In genomic region chr20:47606414-47607207, GRCh38 we compare ENCODE assay signal across 11 cellular contexts.
A peak's percentile ranks its signal among the peaks of the same experiment; 100 is the strongest.
DNase-seq lines count a peak whose midpoint lies in the region; ATAC-seq lines count a peak whose summit lies in the region.
"Had no signal": no experiment of that assay in that cellular context is flagged by ENCODE, and none has a peak within 500 bp of the region (broad histone marks: within the 10 kb centered on the region; RNA-seq: fewer than 3 reads in every experiment).

No MANE protein-coding gene starts in this region.

- in situ Hi-C loops in G401 (cut with HindIII; ENCODE audit: low sequenced_read_pairs) = no loop called here

- no peak for DNase-seq in stimulated activated naive CD8-positive, alpha-beta T cell treated with anti-CD3 and anti-CD28 coated beads, Interleukin-15, Interleukin-2, amounts not matched to agents 100 U/mL and 50 U/mL, for 24 hours
- DNase-seq in NCI-H345 (lab: John Stamatoyannopoulos, UW) = peak; percentile 69
- DNase-seq in GDM1 (lab: John Stamatoyannopoulos, UW) = no peak
- DNase-seq in G401 (ENCODE audit: low spot score) = no peak
- no peak for DNase-seq in stimulated activated CD8-positive, alpha-beta memory T cell treated with anti-CD3 and anti-CD28 coated beads, Interleukin-4, amount 100 ng/mL, for 48 hours
- DNase-seq: left ventricle myocardium superior, NCI-H446 had no signal

- H3K4me3 Mint-ChIP-seq in stimulated activated naive CD8-positive, alpha-beta T cell treated with anti-CD3 and anti-CD28 coated beads, Interleukin-15, Interleukin-2, amounts not matched to agents 100 ng/mL and 50 ng/mL, for 24 hours = peak overlapping the region; percentile 42
- H3K4me3 Mint-ChIP-seq in dendritic cell treated with granulocyte-macrophage colony-stimulating factor and Interleukin-4, amounts not matched to agents 40 ng/mL and 50 ng/mL, for 4 days = no peak overlapping the region
- H3K4me3 Mint-ChIP-seq: CD14-positive monocyte had no signal

- peaks cover 97% of the 10 kb centered on the region for H3K4me1 Mint-ChIP-seq in stimulated activated naive CD8-positive, alpha-beta T cell treated with anti-CD3 and anti-CD28 coated beads, Interleukin-15, Interleukin-2, amounts not matched to agents 100 ng/mL and 50 ng/mL, for 24 hours (ENCODE audit: low read depth)
- peaks cover 51% of the 10 kb centered on the region for H3K4me1 Mint-ChIP-seq in dendritic cell treated with granulocyte-macrophage colony-stimulating factor and Interleukin-4, amounts not matched to agents 40 ng/mL and 50 ng/mL, for 4 days (ENCODE audit: low read depth)

- peak overlapping the region; percentile 92 for H3K27ac Mint-ChIP-seq in stimulated activated naive CD8-positive, alpha-beta T cell treated with anti-CD3 and anti-CD28 coated beads, Interleukin-15, Interleukin-2, amounts not matched to agents 100 ng/mL and 50 ng/mL, for 24 hours
- peak overlapping the region; percentile 17 for H3K27ac Mint-ChIP-seq in dendritic cell treated with granulocyte-macrophage colony-stimulating factor and Interleukin-4, amounts not matched to agents 40 ng/mL and 50 ng/mL, for 4 days

- no peaks in the 10 kb centered on the region for H3K27me3 Mint-ChIP-seq in stimulated activated naive CD8-positive, alpha-beta T cell treated with anti-CD3 and anti-CD28 coated beads, Interleukin-15, Interleukin-2, amounts not matched to agents 100 ng/mL and 50 ng/mL, for 24 hours
- H3K27me3 Mint-ChIP-seq in dendritic cell treated with granulocyte-macrophage colony-stimulating factor and Interleukin-4, amounts not matched to agents 40 ng/mL and 50 ng/mL, for 4 days = no peaks in the 10 kb centered on the region

- H3K36me3 Mint-ChIP-seq in stimulated activated naive CD8-positive, alpha-beta T cell treated with anti-CD3 and anti-CD28 coated beads, Interleukin-15, Interleukin-2, amounts not matched to agents 100 ng/mL and 50 ng/mL, for 24 hours (ENCODE audit: low read depth) = peaks cover 53% of the 10 kb centered on the region
- peaks cover 26% of the 10 kb centered on the region for H3K36me3 Mint-ChIP-seq in dendritic cell treated with granulocyte-macrophage colony-stimulating factor and Interleukin-4, amounts not matched to agents 40 ng/mL and 50 ng/mL, for 4 days (ENCODE audit: low read depth)

- intact Hi-C loops in dendritic cell treated with granulocyte-macrophage colony-stimulating factor and Interleukin-4, amounts not matched to agents 40 ng/mL and 50 ng/mL, for 4 days (cut with micrococcal nuclease) = no loop called here

- ATAC-seq in stimulated activated naive CD8-positive, alpha-beta T cell treated with anti-CD3 and anti-CD28 coated beads, Interleukin-15, Interleukin-2, amounts not matched to agents 100 U/mL and 50 U/mL, for 24 hours = no peak
- no peak for ATAC-seq in HG03432 (IDR thresholded peaks at IDR 0.05; ENCODE audit: unreplicated experiment)
- ATAC-seq: left ventricle myocardium superior had no signal

- H3K9me3 Mint-ChIP-seq in stimulated activated naive CD8-positive, alpha-beta T cell treated with anti-CD3 and anti-CD28 coated beads, Interleukin-15, Interleukin-2, amounts not matched to agents 100 ng/mL and 50 ng/mL, for 24 hours = no peaks in the 10 kb centered on the region
- H3K9me3 Mint-ChIP-seq in dendritic cell treated with granulocyte-macrophage colony-stimulating factor and Interleukin-4, amounts not matched to agents 40 ng/mL and 50 ng/mL, for 4 days = no peaks in the 10 kb centered on the region
- H3K9me3 Mint-ChIP-seq: CD14-positive monocyte had no signal
